In genomic region chr14:42683690-42684089, GRCh38 we compare ENCODE assay signal across 29 cellular contexts.
A peak's percentile ranks its signal among the peaks of the same experiment; 100 is the strongest.
DNase-seq lines count a peak whose midpoint lies in the region; ATAC-seq, FAIRE-seq and TF ChIP-seq lines count a peak whose summit lies in the region.
"Had no signal": no experiment of that assay in that cellular context is flagged by ENCODE, and none has a peak within 500 bp of the region (broad histone marks: within the 10 kb centered on the region; RNA-seq: fewer than 3 reads in every experiment).

No MANE protein-coding gene starts in this region.

- TF ChIP-seq POLR2A in HepG2 (IDR thresholded peaks at IDR 0.05; ENCODE audit: insufficient read depth in 1 of 2, low read depth in 2 of 2, low read length in 2 of 2) (no peak), right lobe of liver (IDR thresholded peaks at IDR 0.05) (no peak), K562 (conservative IDR thresholded peaks at IDR 0.05) (no peak), GM12891 (IDR thresholded peaks at IDR 0.05; ENCODE audit: low read depth, low read length) (no peak)

- H3K9ac ChIP-seq in HepG2 (ENCODE audit: insufficient read depth, low read depth, low read length), result no peak overlapping the region
- no peak overlapping the region for H3K9ac ChIP-seq in K562 (ENCODE audit: insufficient read depth in 1 of 2, low read depth in 2 of 2, low read length in 2 of 2)
- H3K9ac ChIP-seq: BLaER1 had no signal

- H2AFZ ChIP-seq in HepG2 (ENCODE audit: low read length) (no peak overlapping the region), K562 (ENCODE audit: low read depth, low read length) (no peak overlapping the region)

- H3K27ac ChIP-seq in HepG2 (ENCODE audit: extremely low read length, insufficient read depth, low read length) (no peak overlapping the region), right lobe of liver (no peak overlapping the region), K562 (ENCODE audit: extremely low read depth, low read depth, low read length) (no peak overlapping the region)
- H3K27ac ChIP-seq: BLaER1, HL-60 had no signal

- intact Hi-C loops in HepG2 (cut with micrococcal nuclease; ENCODE audit: unreplicated experiment), result no loop called here
- intact Hi-C loops in right lobe of liver (cut with DNase I), result no loop called here
- intact Hi-C loops in K562 (cut with micrococcal nuclease), result no loop called here

- no peak for TF ChIP-seq EP300 in HepG2 (IDR thresholded peaks at IDR 0.05; ENCODE audit: low read depth in 2 of 2, low read length in 2 of 2)
- TF ChIP-seq EP300 in HepG2 (CRISPR knock-in tag; IDR thresholded peaks at IDR 0.05; ENCODE audit: borderline replicate concordance), result no peak
- no peak for TF ChIP-seq EP300 in K562 (IDR thresholded peaks at IDR 0.05; ENCODE audit: low read length)

- 9% methylated on average over 2 of the region's 2 CpGs for WGBS in HepG2 (ENCODE audit: low lambda C conversion rate)
- WGBS in right lobe of liver (ENCODE audit: insufficient coverage, low coverage, low lambda C conversion rate, missing lambda C conversion rate), result 47% methylated on average over 2 of the region's 2 CpGs
- 0% methylated on average over 2 of the region's 2 CpGs for WGBS in K562 (ENCODE audit: insufficient coverage, low coverage, missing lambda C conversion rate)

- H4K20me1 ChIP-seq in HepG2 (ENCODE audit: insufficient read depth, low read length) (no peaks in the 10 kb centered on the region), K562 (replicated peaks; ENCODE audit: control insufficient read depth, insufficient read depth, low read length) (no peaks in the 10 kb centered on the region)
- H4K20me1 ChIP-seq: BLaER1 had no signal

- H3K4me1 ChIP-seq in HepG2 (ENCODE audit: insufficient read depth, low read length), result no peaks in the 10 kb centered on the region
- no peaks in the 10 kb centered on the region for H3K4me1 ChIP-seq in right lobe of liver
- H3K4me1 ChIP-seq in K562 (replicated peaks in 1 of 2; ENCODE audit: control insufficient read depth in 2 of 2, insufficient read depth in 2 of 2, low read length in 2 of 2), result no peaks in the 10 kb centered on the region
- H3K4me1 ChIP-seq: BLaER1 had no signal

- CTCF ChIA-PET in HepG2 (lab: Yijun Ruan, JAX; ENCODE audit: low intra/inter-chr PET ratio, low total read pairs), result no interaction called here
- CTCF ChIA-PET in K562 (lab: Yijun Ruan, JAX; ENCODE audit: low intra/inter-chr PET ratio), result no interaction called here

- no peak for ATAC-seq in HepG2
- no peak for ATAC-seq in right lobe of liver
- no peak for ATAC-seq in K562
- ATAC-seq: GM12878, Panc1, SK-N-SH treated with all-trans-retinoic acid at 6 μM for 48 hours, T-cell had no signal

- no peak for TF ChIP-seq CTCF in HepG2 (CRISPR knock-in tag; IDR thresholded peaks at IDR 0.05)
- TF ChIP-seq CTCF in right lobe of liver (IDR thresholded peaks at IDR 0.05), result no peak
- no peak for TF ChIP-seq CTCF in K562 (IDR thresholded peaks at IDR 0.05 in 2 of 3, conservative IDR thresholded peaks at IDR 0.05 in 1 of 3; ENCODE audit: insufficient read depth in 2 of 3, low read depth in 1 of 3, low read length in 3 of 3)
- TF ChIP-seq CTCF in fibroblast of the aortic adventitia (IDR thresholded peaks at IDR 0.05; ENCODE audit: insufficient read depth, low read length), result no peak

- H3K9me3 ChIP-seq in HepG2 (ENCODE audit: low read length) (peaks cover 90% of the 10 kb centered on the region), right lobe of liver (no peaks in the 10 kb centered on the region), K562 (replicated peaks; ENCODE audit: control insufficient read depth, insufficient read depth, low read depth, low read length) (no peaks in the 10 kb centered on the region)
- H3K9me3 ChIP-seq: BLaER1 had no signal

- no TSS peak for BruUV-seq in HepG2 (replicated peaks; lab: Mats Ljungman, UMichigan)
- no TSS peak for BruUV-seq in K562 (replicated peaks; lab: Mats Ljungman, UMichigan)

- H3K36me3 ChIP-seq in HepG2 (replicated peaks in 1 of 2; ENCODE audit: control insufficient read depth in 1 of 2, insufficient read depth in 2 of 2, low read length in 2 of 2), result no peaks in the 10 kb centered on the region
- no peaks in the 10 kb centered on the region for H3K36me3 ChIP-seq in right lobe of liver
- H3K36me3 ChIP-seq in K562 (ENCODE audit: control insufficient read depth, insufficient read depth, low read length), result no peaks in the 10 kb centered on the region
- H3K36me3 ChIP-seq: BLaER1 had no signal

- POLR2A ChIA-PET in HepG2 (lab: Yijun Ruan, JAX) (no interaction called here), K562 (lab: Yijun Ruan, JAX) (no interaction called here)

- H3K4me3 ChIP-seq in HepG2 (replicated peaks in 1 of 3; ENCODE audit: insufficient read depth in 1 of 3, low read depth in 2 of 3, low read length in 3 of 3), result no peak overlapping the region
- H3K4me3 ChIP-seq in right lobe of liver, result no peak overlapping the region
- no peak overlapping the region for H3K4me3 ChIP-seq in K562
- H3K4me3 ChIP-seq in fibroblast of the aortic adventitia (ENCODE audit: low read depth, low read length), result no peak overlapping the region
- H3K4me3 ChIP-seq: BLaER1, GM12878 had no signal

- in situ Hi-C loops in HepG2 (cut with HindIII; ENCODE audit: extremely low pct_ligation_motif_present, low pct_unique_long_range_greater_than_20kb), result no loop called here
- in situ Hi-C loops in K562 (cut with MboI), result no loop called here

- H3K4me2 ChIP-seq in HepG2 (ENCODE audit: low read depth, low read length), result no peak overlapping the region
- no peak overlapping the region for H3K4me2 ChIP-seq in K562 (ENCODE audit: insufficient read depth, low read length)
- H3K4me2 ChIP-seq: BLaER1 had no signal

- TF ChIP-seq RAD21 in HepG2 (CRISPR knock-in tag; IDR thresholded peaks at IDR 0.05) (no peak), K562 (CRISPR knock-in tag; conservative IDR thresholded peaks at IDR 0.05 in 1 of 2, IDR thresholded peaks at IDR 0.05 in 1 of 2) (no peak)

- no peaks in the 10 kb centered on the region for H3K27me3 ChIP-seq in HepG2 (ENCODE audit: control insufficient read depth in 1 of 2, insufficient read depth in 2 of 2, low read length in 2 of 2)
- no peaks in the 10 kb centered on the region for H3K27me3 ChIP-seq in right lobe of liver
- H3K27me3 ChIP-seq in K562 (ENCODE audit: control insufficient read depth in 2 of 2, insufficient read depth in 2 of 2, low read length in 2 of 2), result no peaks in the 10 kb centered on the region
- H3K27me3 ChIP-seq: BLaER1 had no signal

- H3K79me2 ChIP-seq in HepG2 (ENCODE audit: insufficient read depth, low read length) (no peaks in the 10 kb centered on the region), K562 (ENCODE audit: control insufficient read depth, insufficient read depth, low read length) (no peaks in the 10 kb centered on the region)

- no peaks in the 10 kb centered on the region for H3K9me1 ChIP-seq in K562 (ENCODE audit: control insufficient read depth, insufficient read depth, low read length)

- no peak for DNase-seq in HepG2 (ENCODE audit: low spot score)
- no peak for DNase-seq in right lobe of liver
- DNase-seq in K562 (ENCODE audit: extremely low read depth in 1 of 4, low spot score in 3 of 4), result no peak
- peak; percentile 2 for DNase-seq in fibroblast of the aortic adventitia (ENCODE audit: low read depth)
- no peak for DNase-seq in Ammon's horn (ENCODE audit: low spot score)
- DNase-seq in GM12891 (ENCODE audit: insufficient read length, low spot score), result no peak
- DNase-seq in 8988T, result no peak
- DNase-seq in A172 (ENCODE audit: low spot score), result no peak
- DNase-seq: CD4-positive, alpha-beta T cell; COR-L47; DMS79 treated with DMSO at 0.1 percent for 48 hours; H9; HFFc6; Kasumi-1; MM.1S; NCI-H1048; NCI-H1417 treated with DMSO at 0.1 percent for 48 hours; NCI-H187 treated with DMSO at 0.1 percent for 48 hours; NCI-H2227 treated with DMSO at 0.1 percent for 48 hours; NCI-H524; NCI-H774; NK-92 treated with Interleukin-12 subunit alpha and Interleukin-12 subunit beta, amount 100 ng/mL, for 24 hours; SIG-M5; T-cell had no signal

- FAIRE-seq in HepG2 (lab: Jason Lieb, UNC) (no peak), K562 (lab: Jason Lieb, UNC) (no peak), GM12891 (lab: Jason Lieb, UNC) (no peak)
- FAIRE-seq: GM12878 had no signal

TF ChIP-seq in HepG2, 621 proteins besides CTCF, POLR2A, EP300 and RAD21 (continues in another document):
- TF ChIP-seq ZSCAN29 (CRISPR knock-in tag; conservative IDR thresholded peaks at IDR 0.05) (no peak), TOPORS (CRISPR knock-in tag; IDR thresholded peaks at IDR 0.05) (no peak), ZNF101 (CRISPR knock-in tag; IDR thresholded peaks at IDR 0.05; ENCODE audit: borderline replicate concordance, low read depth) (no peak), GPN1 (CRISPR knock-in tag; IDR thresholded peaks at IDR 0.05; ENCODE audit: borderline replicate concordance) (no peak)

TF ChIP-seq in K562, 482 proteins besides CTCF, POLR2A, EP300 and RAD21:
- TF ChIP-seq CEBPB (tag; IDR thresholded peaks at IDR 0.05) (0 out of 2 replicates have a peak, but pooled peaks have one; percentile 10), TBL1XR1 (IDR thresholded peaks at IDR 0.05; ENCODE audit: low read length in 2 of 2) (no peak), CREB1 (IDR thresholded peaks at IDR 0.05) (no peak), CREB1 (CRISPR knock-in tag; IDR thresholded peaks at IDR 0.05) (no peak), CEBPG (CRISPR knock-in tag; IDR thresholded peaks at IDR 0.05) (no peak), CEBPG (tag; conservative IDR thresholded peaks at IDR 0.05 in 1 of 2, IDR thresholded peaks at IDR 0.05 in 1 of 2) (0 out of 4 replicates have a peak, but pooled peaks of 1 of the 2 experiments have one; percentile 19), ZNF511 (CRISPR knock-in tag; IDR thresholded peaks at IDR 0.05) (no peak)

TF ChIP-seq in GM12891, 5 proteins besides CTCF, POLR2A, EP300 and RAD21:
- TF ChIP-seq PAX5 (IDR thresholded peaks at IDR 0.05; ENCODE audit: insufficient read depth, low read length, severe bottlenecking), result no peak
- no peak for TF ChIP-seq TAF1 (IDR thresholded peaks at IDR 0.05; ENCODE audit: low read depth, low read length)
- no peak for TF ChIP-seq POU2F2 (IDR thresholded peaks at IDR 0.05; ENCODE audit: low read depth, low read length)
- TF ChIP-seq POLR2AphosphoS5 (IDR thresholded peaks at IDR 0.05; ENCODE audit: low read depth, low read length), result no peak
- TF ChIP-seq SPI1 (IDR thresholded peaks at IDR 0.05; ENCODE audit: low read depth, low read length), result no peak
TF ChIP-seq in GM12891: peak in this region for 0.

Comparison
In these comparisons a context has a peak if more than half of its experiments do, and no peak if none do; other contexts are left out.
1. Of the 241 proteins assayed by ChIP-seq in both HepG2 and K562: peak only in HepG2: none; only in K562: none; in both: CEBPB; in neither: 239; mixed calls (peak in some experiments, not most) for 1.